Comparison of ENCODE assay signal across 8 cellular contexts in the genomic region with DNA sequence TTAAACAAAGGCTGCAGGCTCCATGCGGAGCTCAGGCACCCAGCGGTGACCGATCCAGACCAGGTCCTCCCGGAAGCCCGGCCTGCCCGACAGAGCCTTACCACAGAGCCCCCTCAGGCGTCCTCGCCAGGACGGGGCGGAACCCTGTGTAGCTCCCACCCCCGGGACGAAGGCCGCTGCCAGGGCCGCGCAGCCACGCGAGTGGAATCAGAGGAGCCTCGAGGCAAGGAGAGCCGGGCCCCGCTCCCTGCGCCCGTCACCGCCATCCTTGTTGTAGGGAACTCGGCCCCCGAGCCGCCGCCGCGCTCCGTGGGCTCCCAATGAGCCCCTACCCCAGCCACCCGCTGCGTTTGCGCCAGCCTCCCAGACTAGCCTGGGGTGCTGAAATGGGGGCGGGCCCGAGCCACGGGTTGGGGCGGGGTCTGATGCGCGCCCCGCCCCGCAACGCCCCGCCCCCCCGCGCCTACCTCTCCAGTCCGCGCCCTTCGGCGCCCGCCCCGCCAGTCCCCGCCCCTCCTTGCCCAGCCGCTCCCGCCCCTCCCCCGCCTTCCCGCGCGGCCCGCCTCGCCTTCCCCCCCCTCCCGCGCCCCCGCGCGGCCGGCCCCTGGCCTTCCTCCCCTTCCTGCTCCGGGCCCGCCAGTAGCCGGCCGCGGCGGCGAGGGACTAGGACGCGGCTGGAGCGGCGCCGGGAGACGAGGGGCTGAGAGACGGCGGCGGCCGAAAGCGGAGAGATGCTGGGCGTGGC. TPM values are rescaled to one million over a fixed set of nuclear protein-coding genes. Genes with fewer than 3 reads are reported as not detected.
DNase-seq lines count a peak whose midpoint lies in the region; ATAC-seq and TF ChIP-seq lines count a peak whose summit lies in the region.

Gene LIMS1, plus strand, starts transcription at position 639 of the 745 bp plus-strand sequence. Its CDS starts 93 bp downstream, at position 732.

- DNase-seq in BE2C (peak; percentile 90), NCI-H526 (lab: John Stamatoyannopoulos, UW) (peak; percentile 66 to 92), cortex of kidney (lab: John Stamatoyannopoulos, UW) (peak; percentile 17), left lung (peak; percentile 93 to 97)
- DNase-seq in activated CD4-positive, alpha-beta T cell treated with anti-CD3 and anti-CD28 coated beads, Interleukin-2, amount 10 ng/mL, durations not matched to agents 7 days and 5 days, result peak; percentile 89
- DNase-seq in stimulated activated CD4-positive, alpha-beta T cell treated with anti-CD3 and anti-CD28 coated beads, Interleukin-2, amount 100 ng/mL, for 4 hours (ENCODE audit: low read depth), result peak; percentile 79

- peak; percentile 82 for ATAC-seq in GM19043 (IDR thresholded peaks at IDR 0.05; ENCODE audit: low read depth, unreplicated experiment)
- ATAC-seq in HG03354 (IDR thresholded peaks at IDR 0.05; ENCODE audit: poor library complexity, severe bottlenecking, unreplicated experiment), result peak; percentile 87
- ATAC-seq in left lung, result peak; percentile 97

- TF ChIP-seq CTCF in BE2C (IDR thresholded peaks at IDR 0.05; ENCODE audit: low read depth, low read length), result no peak
- TF ChIP-seq CTCF in left lung (IDR thresholded peaks at IDR 0.05), result no peak

- H3K36me3 ChIP-seq in BE2C, result no peaks in the 10 kb centered on the region
- H3K36me3 ChIP-seq in left lung, result no peaks in the 10 kb centered on the region

- H3K27me3 ChIP-seq in BE2C (no peaks in the 10 kb centered on the region), left lung (no peaks in the 10 kb centered on the region)

- no peaks in the 10 kb centered on the region for H3K4me1 ChIP-seq in BE2C
- peaks cover 0 to 33% of the 10 kb centered on the region in 2 donors for H3K4me1 ChIP-seq in left lung

- CTCF ChIA-PET in activated CD4-positive, alpha-beta T cell treated with anti-CD3 and anti-CD28 coated beads, Interleukin-2, amount 10 ng/mL, durations not matched to agents 7 days and 5 days (lab: Charles Lee), result interaction anchor here (0.9 to 1.4 kb wide), 5 partner anchors 8 to 103 kb away, joined by 3 to 7 read pairs (median 3); no protein-coding TSS in a partner anchor

- H3K9me3 Mint-ChIP-seq in activated CD4-positive, alpha-beta T cell treated with anti-CD3 and anti-CD28 coated beads, Interleukin-2, amount 10 ng/mL, durations not matched to agents 7 days and 5 days, result no peaks in the 10 kb centered on the region

- no peaks in the 10 kb centered on the region for H3K36me3 Mint-ChIP-seq in activated CD4-positive, alpha-beta T cell treated with anti-CD3 and anti-CD28 coated beads, Interleukin-2, amount 10 ng/mL, durations not matched to agents 7 days and 5 days (ENCODE audit: low read depth)

- no peaks in the 10 kb centered on the region for H3K27me3 Mint-ChIP-seq in activated CD4-positive, alpha-beta T cell treated with anti-CD3 and anti-CD28 coated beads, Interleukin-2, amount 10 ng/mL, durations not matched to agents 7 days and 5 days

- H3K4me3 Mint-ChIP-seq in activated CD4-positive, alpha-beta T cell treated with anti-CD3 and anti-CD28 coated beads, Interleukin-2, amount 10 ng/mL, durations not matched to agents 7 days and 5 days, result peak within 1 kb of the TSS; percentile 96

- POLR2A ChIA-PET in activated CD4-positive, alpha-beta T cell treated with anti-CD3 and anti-CD28 coated beads, Interleukin-2, amount 10 ng/mL, durations not matched to agents 7 days and 5 days (lab: Charles Lee), result interaction anchor here (0.6 kb wide), 2 partner anchors 43 to 85 kb away, joined by 3 to 5 read pairs; no protein-coding TSS in a partner anchor

- peak within 1 kb of the TSS; percentile 96 for H3K27ac Mint-ChIP-seq in activated CD4-positive, alpha-beta T cell treated with anti-CD3 and anti-CD28 coated beads, Interleukin-2, amount 10 ng/mL, durations not matched to agents 7 days and 5 days

- intact Hi-C loops in left lung (cut with DNase I), result no loop called here

- H3K9me3 ChIP-seq in BE2C (no peaks in the 10 kb centered on the region), left lung (no peaks in the 10 kb centered on the region)

- H3K27ac ChIP-seq in left lung, result peak within 1 kb of the TSS; percentile 93 to 96

- H3K4me3 ChIP-seq in BE2C (ENCODE audit: low read depth, low read length) (peak within 1 kb of the TSS; percentile 79), left lung (peak within 1 kb of the TSS; percentile 62 to 74)

- peaks cover 59% of the 10 kb centered on the region for H3K4me1 Mint-ChIP-seq in activated CD4-positive, alpha-beta T cell treated with anti-CD3 and anti-CD28 coated beads, Interleukin-2, amount 10 ng/mL, durations not matched to agents 7 days and 5 days

RNA-seq across cellular contexts. Expression of gene LIMS1, which starts in this region (rescaled TPM):
- 52.2 TPM for polyA plus RNA-seq in BE2C (2012; ENCODE audit: insufficient read depth, insufficient read length, low read depth)
- total RNA-seq in activated CD4-positive, alpha-beta T cell treated with anti-CD3 and anti-CD28 coated beads, Interleukin-2, amount 10 ng/mL, durations not matched to agents 7 days and 5 days, result 10 to 100 TPM; 57.2 to 63.2 TPM
- total RNA-seq in left lung, result 100 to 1,000 TPM; 111 to 122 TPM

Comparison
In these comparisons a context has a peak if more than half of its experiments do, and no peak if none do; other contexts are left out.
1. Peak in every context shown above with its lines: DNase-seq, ATAC-seq, H3K4me3 ChIP-seq and H3K27ac ChIP-seq.
2. DNase-seq: peak in every context shown above with its lines; median percentile 95 in left lung; 90 in BE2C; 89 in activated CD4-positive, alpha-beta T cell treated with anti-CD3 and anti-CD28 coated beads, Interleukin-2, amount 10 ng/mL, durations not matched to agents 7 days and 5 days; 79 in NCI-H526; 79 in stimulated activated CD4-positive, alpha-beta T cell treated with anti-CD3 and anti-CD28 coated beads, Interleukin-2, amount 100 ng/mL, for 4 hours; 17 in cortex of kidney.